1 cellular context compared by ENCODE assay signal in the genomic region with DNA sequence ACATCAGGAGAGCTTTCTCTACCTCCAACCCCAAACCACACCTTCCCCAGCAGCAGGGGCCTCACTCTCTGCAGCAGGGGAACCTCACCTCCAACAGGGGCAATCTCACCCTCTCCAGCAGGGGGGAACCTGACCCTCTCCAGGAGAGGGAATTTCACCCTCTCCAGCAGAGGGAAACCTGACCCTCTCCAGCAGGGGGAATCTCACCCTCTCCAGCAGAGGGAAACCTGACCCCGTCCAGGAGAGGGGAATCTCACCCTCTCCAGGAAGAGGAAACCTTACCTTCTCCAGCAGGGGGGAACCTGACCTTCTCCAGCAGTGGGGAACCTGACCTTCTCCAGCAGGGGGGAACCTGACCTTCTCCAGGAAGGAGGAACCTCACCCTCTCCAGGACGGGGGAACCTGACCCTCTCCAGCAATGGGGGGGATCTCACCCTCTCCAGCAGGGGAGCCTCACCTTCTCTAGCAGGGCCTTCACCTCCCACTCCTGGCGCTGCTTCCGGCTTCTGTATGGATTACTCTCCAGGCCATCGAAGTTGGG.
TF ChIP-seq lines count a peak whose summit lies in the region.

No MANE protein-coding gene starts in this region.

TF ChIP-seq in HepG2, 621 proteins besides CTCF, POLR2A, EP300 and RAD21 (continued from another document and continues in another):
- TF ChIP-seq HDAC1 (CRISPR knock-in tag; IDR thresholded peaks at IDR 0.05) (no peak), ZNF281 (CRISPR knock-in tag; IDR thresholded peaks at IDR 0.05; ENCODE audit: borderline replicate concordance) (no peak), NCOA1 (CRISPR knock-in tag; IDR thresholded peaks at IDR 0.05) (no peak), ZNF331 (CRISPR knock-in tag; IDR thresholded peaks at IDR 0.05) (peak; percentile 60), TOE1 (CRISPR knock-in tag; IDR thresholded peaks at IDR 0.05) (no peak), TCF12 (IDR thresholded peaks at IDR 0.05) (no peak), TCF12 (CRISPR knock-in tag; IDR thresholded peaks at IDR 0.05) (no peak), MZF1 (CRISPR knock-in tag; IDR thresholded peaks at IDR 0.05; ENCODE audit: borderline replicate concordance) (no peak), DNMT1 (CRISPR knock-in tag; IDR thresholded peaks at IDR 0.05) (no peak), ZNF224 (CRISPR knock-in tag; IDR thresholded peaks at IDR 0.05) (no peak), ZNF652 (CRISPR knock-in tag; IDR thresholded peaks at IDR 0.05; ENCODE audit: borderline replicate concordance, low read depth) (no peak), ZNF225 (CRISPR knock-in tag; IDR thresholded peaks at IDR 0.05) (no peak), CCDC6 (CRISPR knock-in tag; IDR thresholded peaks at IDR 0.05) (no peak), ELF1 (CRISPR knock-in tag; IDR thresholded peaks at IDR 0.05) (peak; percentile 58; the same call in 1 of the 2 replicates), TRIM24 (CRISPR knock-in tag; IDR thresholded peaks at IDR 0.05) (no peak), DR1 (CRISPR knock-in tag; IDR thresholded peaks at IDR 0.05) (no peak; the same call in 1 of the 2 replicates), ZBTB38 (CRISPR knock-in tag; IDR thresholded peaks at IDR 0.05) (no peak), MIER2 (CRISPR knock-in tag; IDR thresholded peaks at IDR 0.05) (0 out of 2 replicates have a peak, but pooled peaks have one; percentile 39), SIX1 (CRISPR knock-in tag; IDR thresholded peaks at IDR 0.05; ENCODE audit: borderline replicate concordance) (peak; percentile 92), ZNF263 (CRISPR knock-in tag; IDR thresholded peaks at IDR 0.05) (no peak), ZNF296 (CRISPR knock-in tag; conservative IDR thresholded peaks at IDR 0.05) (no peak), GPBP1L1 (CRISPR knock-in tag; IDR thresholded peaks at IDR 0.05) (no peak), IKZF1 (IDR thresholded peaks at IDR 0.05) (no peak), KDM5B (CRISPR knock-in tag; IDR thresholded peaks at IDR 0.05; ENCODE audit: borderline replicate concordance) (0 out of 2 replicates have a peak, but pooled peaks have one; percentile 16), NFATC3 (CRISPR knock-in tag; IDR thresholded peaks at IDR 0.05) (no peak), ATRX (CRISPR knock-in tag; IDR thresholded peaks at IDR 0.05; ENCODE audit: borderline replicate concordance) (no peak), ZC3H13 (CRISPR knock-in tag; IDR thresholded peaks at IDR 0.05) (no peak), ZKSCAN8 (CRISPR knock-in tag; IDR thresholded peaks at IDR 0.05; ENCODE audit: borderline replicate concordance) (no peak), MXD4 (CRISPR knock-in tag; IDR thresholded peaks at IDR 0.05) (no peak), KMT2B (CRISPR knock-in tag; IDR thresholded peaks at IDR 0.05) (no peak), RFX3 (CRISPR knock-in tag; IDR thresholded peaks at IDR 0.05) (no peak), ZNF746 (CRISPR knock-in tag; IDR thresholded peaks at IDR 0.05) (no peak), ZNF512B (CRISPR knock-in tag; IDR thresholded peaks at IDR 0.05; ENCODE audit: borderline replicate concordance) (no peak), ZBTB34 (CRISPR knock-in tag; IDR thresholded peaks at IDR 0.05) (no peak), SCMH1 (CRISPR knock-in tag; IDR thresholded peaks at IDR 0.05; ENCODE audit: borderline replicate concordance) (no peak), ZMYM2 (CRISPR knock-in tag; IDR thresholded peaks at IDR 0.05) (no peak), DNMT3B (CRISPR knock-in tag; conservative IDR thresholded peaks at IDR 0.05) (no peak), BRCA1 (CRISPR knock-in tag; IDR thresholded peaks at IDR 0.05) (no peak)
- TF ChIP-seq, protein P1, sequence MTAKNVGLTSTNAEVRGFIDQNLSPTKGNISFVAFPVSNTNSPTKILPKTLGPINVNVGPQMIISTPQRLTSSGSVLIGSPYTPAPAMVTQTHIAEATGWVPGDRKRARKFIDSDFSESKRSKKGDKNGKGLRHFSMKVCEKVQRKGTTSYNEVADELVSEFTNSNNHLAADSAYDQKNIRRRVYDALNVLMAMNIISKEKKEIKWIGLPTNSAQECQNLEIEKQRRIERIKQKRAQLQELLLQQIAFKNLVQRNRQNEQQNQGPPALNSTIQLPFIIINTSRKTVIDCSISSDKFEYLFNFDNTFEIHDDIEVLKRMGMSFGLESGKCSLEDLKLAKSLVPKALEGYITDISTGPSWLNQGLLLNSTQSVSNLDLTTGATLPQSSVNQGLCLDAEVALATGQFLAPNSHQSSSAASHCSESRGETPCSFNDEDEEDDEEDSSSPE (CRISPR knock-in tag; IDR thresholded peaks at IDR 0.05) = no peak
- TF ChIP-seq, protein P2, sequence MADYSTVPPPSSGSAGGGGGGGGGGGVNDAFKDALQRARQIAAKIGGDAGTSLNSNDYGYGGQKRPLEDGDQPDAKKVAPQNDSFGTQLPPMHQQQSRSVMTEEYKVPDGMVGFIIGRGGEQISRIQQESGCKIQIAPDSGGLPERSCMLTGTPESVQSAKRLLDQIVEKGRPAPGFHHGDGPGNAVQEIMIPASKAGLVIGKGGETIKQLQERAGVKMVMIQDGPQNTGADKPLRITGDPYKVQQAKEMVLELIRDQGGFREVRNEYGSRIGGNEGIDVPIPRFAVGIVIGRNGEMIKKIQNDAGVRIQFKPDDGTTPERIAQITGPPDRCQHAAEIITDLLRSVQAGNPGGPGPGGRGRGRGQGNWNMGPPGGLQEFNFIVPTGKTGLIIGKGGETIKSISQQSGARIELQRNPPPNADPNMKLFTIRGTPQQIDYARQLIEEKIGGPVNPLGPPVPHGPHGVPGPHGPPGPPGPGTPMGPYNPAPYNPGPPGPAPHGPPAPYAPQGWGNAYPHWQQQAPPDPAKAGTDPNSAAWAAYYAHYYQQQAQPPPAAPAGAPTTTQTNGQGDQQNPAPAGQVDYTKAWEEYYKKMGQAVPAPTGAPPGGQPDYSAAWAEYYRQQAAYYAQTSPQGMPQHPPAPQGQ (CRISPR knock-in tag; IDR thresholded peaks at IDR 0.05; ENCODE audit: borderline replicate concordance) = no peak
- TF ChIP-seq, protein P3, sequence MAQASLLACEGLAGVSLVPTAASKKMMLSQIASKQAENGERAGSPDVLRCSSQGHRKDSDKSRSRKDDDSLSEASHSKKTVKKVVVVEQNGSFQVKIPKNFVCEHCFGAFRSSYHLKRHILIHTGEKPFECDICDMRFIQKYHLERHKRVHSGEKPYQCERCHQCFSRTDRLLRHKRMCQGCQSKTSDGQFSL (CRISPR knock-in tag; IDR thresholded peaks at IDR 0.05) = no peak
- TF ChIP-seq, protein P4, sequence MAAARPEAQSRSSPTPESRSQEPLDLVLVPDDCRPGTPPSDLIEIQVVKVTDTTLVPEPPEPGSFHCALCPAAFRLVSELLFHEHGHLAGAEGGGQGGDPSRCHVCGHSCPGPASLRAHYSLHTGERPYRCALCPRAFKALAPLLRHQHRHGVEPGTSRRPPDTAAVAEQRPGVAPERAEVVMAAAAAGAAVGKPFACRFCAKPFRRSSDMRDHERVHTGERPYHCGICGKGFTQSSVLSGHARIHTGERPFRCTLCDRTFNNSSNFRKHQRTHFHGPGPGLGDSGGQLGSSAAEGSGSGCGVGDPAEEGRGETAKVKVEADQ (CRISPR knock-in tag; IDR thresholded peaks at IDR 0.05; ENCODE audit: borderline replicate concordance) = no peak
- TF ChIP-seq, protein P5, sequence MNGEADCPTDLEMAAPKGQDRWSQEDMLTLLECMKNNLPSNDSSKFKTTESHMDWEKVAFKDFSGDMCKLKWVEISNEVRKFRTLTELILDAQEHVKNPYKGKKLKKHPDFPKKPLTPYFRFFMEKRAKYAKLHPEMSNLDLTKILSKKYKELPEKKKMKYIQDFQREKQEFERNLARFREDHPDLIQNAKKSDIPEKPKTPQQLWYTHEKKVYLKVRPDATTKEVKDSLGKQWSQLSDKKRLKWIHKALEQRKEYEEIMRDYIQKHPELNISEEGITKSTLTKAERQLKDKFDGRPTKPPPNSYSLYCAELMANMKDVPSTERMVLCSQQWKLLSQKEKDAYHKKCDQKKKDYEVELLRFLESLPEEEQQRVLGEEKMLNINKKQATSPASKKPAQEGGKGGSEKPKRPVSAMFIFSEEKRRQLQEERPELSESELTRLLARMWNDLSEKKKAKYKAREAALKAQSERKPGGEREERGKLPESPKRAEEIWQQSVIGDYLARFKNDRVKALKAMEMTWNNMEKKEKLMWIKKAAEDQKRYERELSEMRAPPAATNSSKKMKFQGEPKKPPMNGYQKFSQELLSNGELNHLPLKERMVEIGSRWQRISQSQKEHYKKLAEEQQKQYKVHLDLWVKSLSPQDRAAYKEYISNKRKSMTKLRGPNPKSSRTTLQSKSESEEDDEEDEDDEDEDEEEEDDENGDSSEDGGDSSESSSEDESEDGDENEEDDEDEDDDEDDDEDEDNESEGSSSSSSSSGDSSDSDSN (CRISPR knock-in tag; IDR thresholded peaks at IDR 0.05) = peak; percentile 23; the same call in 1 of the 2 replicates
- TF ChIP-seq, protein P6, sequence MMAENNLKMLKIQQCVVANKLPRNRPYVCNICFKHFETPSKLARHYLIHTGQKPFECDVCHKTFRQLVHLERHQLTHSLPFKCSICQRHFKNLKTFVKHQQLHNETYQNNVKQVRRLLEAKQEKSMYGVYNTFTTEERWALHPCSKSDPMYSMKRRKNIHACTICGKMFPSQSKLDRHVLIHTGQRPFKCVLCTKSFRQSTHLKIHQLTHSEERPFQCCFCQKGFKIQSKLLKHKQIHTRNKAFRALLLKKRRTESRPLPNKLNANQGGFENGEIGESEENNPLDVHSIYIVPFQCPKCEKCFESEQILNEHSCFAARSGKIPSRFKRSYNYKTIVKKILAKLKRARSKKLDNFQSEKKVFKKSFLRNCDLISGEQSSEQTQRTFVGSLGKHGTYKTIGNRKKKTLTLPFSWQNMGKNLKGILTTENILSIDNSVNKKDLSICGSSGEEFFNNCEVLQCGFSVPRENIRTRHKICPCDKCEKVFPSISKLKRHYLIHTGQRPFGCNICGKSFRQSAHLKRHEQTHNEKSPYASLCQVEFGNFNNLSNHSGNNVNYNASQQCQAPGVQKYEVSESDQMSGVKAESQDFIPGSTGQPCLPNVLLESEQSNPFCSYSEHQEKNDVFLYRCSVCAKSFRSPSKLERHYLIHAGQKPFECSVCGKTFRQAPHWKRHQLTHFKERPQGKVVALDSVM (CRISPR knock-in tag; IDR thresholded peaks at IDR 0.05) = no peak
- TF ChIP-seq, protein P7, sequence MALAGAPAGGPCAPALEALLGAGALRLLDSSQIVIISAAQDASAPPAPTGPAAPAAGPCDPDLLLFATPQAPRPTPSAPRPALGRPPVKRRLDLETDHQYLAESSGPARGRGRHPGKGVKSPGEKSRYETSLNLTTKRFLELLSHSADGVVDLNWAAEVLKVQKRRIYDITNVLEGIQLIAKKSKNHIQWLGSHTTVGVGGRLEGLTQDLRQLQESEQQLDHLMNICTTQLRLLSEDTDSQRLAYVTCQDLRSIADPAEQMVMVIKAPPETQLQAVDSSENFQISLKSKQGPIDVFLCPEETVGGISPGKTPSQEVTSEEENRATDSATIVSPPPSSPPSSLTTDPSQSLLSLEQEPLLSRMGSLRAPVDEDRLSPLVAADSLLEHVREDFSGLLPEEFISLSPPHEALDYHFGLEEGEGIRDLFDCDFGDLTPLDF (CRISPR knock-in tag; IDR thresholded peaks at IDR 0.05) = no peak
